ENCODE assay signal across 17 cellular contexts in genomic region chr16:15053904-15054303, GRCh38. TPM values are rescaled to one million over a fixed set of nuclear protein-coding genes. Genes with fewer than 3 reads are reported as not detected.
A peak's percentile ranks its signal among the peaks of the same experiment; 100 is the strongest.
DNase-seq lines count a peak whose midpoint lies in the region; ATAC-seq, FAIRE-seq and TF ChIP-seq lines count a peak whose summit lies in the region.
"Had no signal": no experiment of that assay in that cellular context is flagged by ENCODE, and none has a peak within 500 bp of the region (broad histone marks: within the 10 kb centered on the region; RNA-seq: fewer than 3 reads in every experiment).

No MANE protein-coding gene starts in this region.

- no peaks in the 10 kb centered on the region for H3K9me3 ChIP-seq in CD8-positive, alpha-beta memory T cell (ENCODE audit: low read length)
- H3K9me3 ChIP-seq in GM12878 (replicated peaks; ENCODE audit: control insufficient read depth, insufficient read depth, low read length) (no peaks in the 10 kb centered on the region), mucosa of descending colon (no peaks in the 10 kb centered on the region)
- H3K9me3 ChIP-seq: sigmoid colon had no signal

- intact Hi-C loops in GM12878 (cut with micrococcal nuclease; ENCODE audit: unreplicated experiment) (no loop called here), mucosa of descending colon (cut with DNase I, micrococcal nuclease) (no loop called here)

- TF ChIP-seq EP300 in GM12878 (IDR thresholded peaks at IDR 0.05; ENCODE audit: borderline replicate concordance in 1 of 2, control insufficient read depth in 1 of 2, low read depth in 2 of 2, low read length in 2 of 2), result no peak

- SMC1A ChIA-PET in GM12878 (lab: Charles Lee; ENCODE audit: uncharacterized antibody, unreplicated experiment), result no interaction called here

- H3K27me3 Mint-ChIP-seq in T-helper 2 cell treated with Interferon-gamma antibody and Interleukin-4, amounts not matched to agents 5 μg/mL and 100 μg/mL, for 36 hours (ENCODE audit: low read depth), result no peaks in the 10 kb centered on the region
- H3K27me3 Mint-ChIP-seq in CD8-positive, alpha-beta memory T cell, result no peaks in the 10 kb centered on the region
- peaks cover 3% of the 10 kb centered on the region for H3K27me3 Mint-ChIP-seq in nephron progenitor cell (ENCODE audit: low read depth, poor library complexity)
- H3K27me3 Mint-ChIP-seq: stimulated activated naive CD8-positive, alpha-beta T cell treated with anti-CD3 and anti-CD28 coated beads, Interleukin-15, amount 100 ng/mL, for 72 hours had no signal

- no peak for FAIRE-seq in GM12878 (lab: Jason Lieb, UNC)

- H3K36me3 ChIP-seq in CD8-positive, alpha-beta memory T cell (ENCODE audit: insufficient read depth, low read length), result no peaks in the 10 kb centered on the region
- H3K36me3 ChIP-seq in GM12878 (ENCODE audit: control insufficient read depth in 2 of 2, insufficient read depth in 2 of 2, low read length in 1 of 2) (peaks cover 0 to under 1% of the 10 kb centered on the region in 2 experiments; a peak in 2 of 4 replicates), mucosa of descending colon (ENCODE audit: low read depth) (no peaks in the 10 kb centered on the region)

- H3K4me1 Mint-ChIP-seq in T-helper 2 cell treated with Interferon-gamma antibody and Interleukin-4, amounts not matched to agents 5 μg/mL and 100 μg/mL, for 36 hours (ENCODE audit: low read depth), result peaks cover 14% of the 10 kb centered on the region
- H3K4me1 Mint-ChIP-seq in CD8-positive, alpha-beta memory T cell, result peaks cover 15 to 41% (median 28%) of the 10 kb centered on the region in 3 donors
- peaks cover 19% of the 10 kb centered on the region for H3K4me1 Mint-ChIP-seq in nephron progenitor cell

- no peaks in the 10 kb centered on the region for H3K27me3 ChIP-seq in CD8-positive, alpha-beta memory T cell (ENCODE audit: insufficient read depth, low read length, poor library complexity, severe bottlenecking)
- no peaks in the 10 kb centered on the region for H3K27me3 ChIP-seq in GM12878 (replicated peaks in 1 of 2; ENCODE audit: control insufficient read depth in 2 of 2, insufficient read depth in 2 of 2, low read length in 1 of 2)
- H3K27me3 ChIP-seq: sigmoid colon had no signal

- BruUV-seq in GM12878 (replicated peaks; lab: Mats Ljungman, UMichigan), result no TSS peak

- no peak overlapping the region for H3K4me3 ChIP-seq in CD8-positive, alpha-beta memory T cell (ENCODE audit: low read length)
- H3K4me3 ChIP-seq in GM12878 (0 out of 2 replicates have a peak overlapping the region, but pooled peaks have one; percentile 98), mucosa of descending colon (no peak overlapping the region)
- H3K4me3 ChIP-seq: K562, PC-9 had no signal

- H3K4me3 Mint-ChIP-seq in T-helper 2 cell treated with Interferon-gamma antibody and Interleukin-4, amounts not matched to agents 5 μg/mL and 100 μg/mL, for 36 hours, result peak overlapping the region; percentile 91
- peak overlapping the region; percentile 1 to 95 (median 90) for H3K4me3 Mint-ChIP-seq in CD8-positive, alpha-beta memory T cell
- H3K4me3 Mint-ChIP-seq in nephron progenitor cell, result peak overlapping the region; percentile 86

- WGBS in GM12878 (ENCODE audit: insufficient coverage, insufficient replicate concordance, low lambda C conversion rate, missing lambda C conversion rate), result 92% methylated on average over 10 of the region's 10 CpGs

- in situ Hi-C loops in GM12878 (cut with MboI), result no loop called here

- no peak overlapping the region for H2AFZ ChIP-seq in GM12878 (ENCODE audit: control insufficient read depth, low read depth, low read length)
- H2AFZ ChIP-seq: PC-9 had no signal

- H3K27ac ChIP-seq in CD8-positive, alpha-beta memory T cell (ENCODE audit: low read depth, low read length), result no peak overlapping the region
- no peak overlapping the region for H3K27ac ChIP-seq in GM12878 (ENCODE audit: control insufficient read depth, insufficient read depth)
- H3K27ac ChIP-seq: PC-9 had no signal

- H3K9ac ChIP-seq in GM12878 (ENCODE audit: control insufficient read depth, insufficient read depth, low read length), result no peak overlapping the region

- no peak for TF ChIP-seq POLR2A in GM12878 (IDR thresholded peaks at IDR 0.05; ENCODE audit: low read depth, low read length)

- TF ChIP-seq CTCF in GM12878 (IDR thresholded peaks at IDR 0.05 in 2 of 3, conservative IDR thresholded peaks at IDR 0.05 in 1 of 3; ENCODE audit: control insufficient read depth in 2 of 3, extremely low read depth in 1 of 3, insufficient read depth in 1 of 3, low read depth in 3 of 3, low read length in 3 of 3) (no peak), nephron progenitor cell (IDR thresholded peaks at IDR 0.05) (no peak), mucosa of descending colon (IDR thresholded peaks at IDR 0.05) (no peak)

- no peak for TF ChIP-seq RAD21 in GM12878 (IDR thresholded peaks at IDR 0.05; ENCODE audit: insufficient read depth, low read depth, low read length)

- peaks cover 8% of the 10 kb centered on the region for H3K4me1 ChIP-seq in CD8-positive, alpha-beta memory T cell (ENCODE audit: insufficient read depth, low read length)
- no peaks in the 10 kb centered on the region; the same call in 1 of the 2 replicates for H3K4me1 ChIP-seq in GM12878 (ENCODE audit: control insufficient read depth, insufficient read depth, low read length)
- peaks cover 22% of the 10 kb centered on the region for H3K4me1 ChIP-seq in mucosa of descending colon (ENCODE audit: low read depth)

- peaks cover 6% of the 10 kb centered on the region for H3K36me3 Mint-ChIP-seq in T-helper 2 cell treated with Interferon-gamma antibody and Interleukin-4, amounts not matched to agents 5 μg/mL and 100 μg/mL, for 36 hours (ENCODE audit: low read depth)
- H3K36me3 Mint-ChIP-seq in CD8-positive, alpha-beta memory T cell, result peaks cover 0 to 5% (median 0%) of the 10 kb centered on the region in 3 donors
- H3K36me3 Mint-ChIP-seq in nephron progenitor cell (ENCODE audit: low read depth), result peaks cover 8% of the 10 kb centered on the region

- no peaks in the 10 kb centered on the region for H4K20me1 ChIP-seq in GM12878 (ENCODE audit: control insufficient read depth, insufficient read depth)

- CTCF ChIA-PET in CD8-positive, alpha-beta memory T cell (lab: Charles Lee), result no interaction called here
- CTCF ChIA-PET in GM12878 (lab: Yijun Ruan, JAX), result no interaction called here

- peak overlapping the region; percentile 16 for H3K27ac Mint-ChIP-seq in T-helper 2 cell treated with Interferon-gamma antibody and Interleukin-4, amounts not matched to agents 5 μg/mL and 100 μg/mL, for 36 hours
- peak overlapping the region in 3 of 8 donors; percentile 82 to 88 (median 84) for H3K27ac Mint-ChIP-seq in CD8-positive, alpha-beta memory T cell
- no peak overlapping the region for H3K27ac Mint-ChIP-seq in nephron progenitor cell

- RAD21 ChIA-PET in GM12878 (lab: Charles Lee; ENCODE audit: unreplicated experiment), result no interaction called here

- no peaks in the 10 kb centered on the region for H3K9me3 Mint-ChIP-seq in T-helper 2 cell treated with Interferon-gamma antibody and Interleukin-4, amounts not matched to agents 5 μg/mL and 100 μg/mL, for 36 hours
- no peaks in the 10 kb centered on the region for H3K9me3 Mint-ChIP-seq in CD8-positive, alpha-beta memory T cell
- no peaks in the 10 kb centered on the region for H3K9me3 Mint-ChIP-seq in nephron progenitor cell
- H3K9me3 Mint-ChIP-seq: stimulated activated naive CD8-positive, alpha-beta T cell treated with anti-CD3 and anti-CD28 coated beads, Interleukin-15, amount 100 ng/mL, for 72 hours had no signal

- ATAC-seq in GM12878, result no peak
- no peak for ATAC-seq in mucosa of descending colon
- ATAC-seq: K562; stimulated activated naive CD8-positive, alpha-beta T cell treated with anti-CD3 and anti-CD28 coated beads, Interleukin-15, amount 100 ng/mL, for 72 hours had no signal

- peaks cover 12% of the 10 kb centered on the region for H3K79me2 ChIP-seq in GM12878 (ENCODE audit: control insufficient read depth, insufficient read depth, low read length)

- POLR2A ChIA-PET in CD8-positive, alpha-beta memory T cell (lab: Charles Lee), result no interaction called here
- POLR2A ChIA-PET in GM12878 (lab: Charles Lee), result no interaction called here

- 0 out of 2 replicates have a peak overlapping the region, but pooled peaks have one; percentile 1 for H3K4me2 ChIP-seq in GM12878 (ENCODE audit: control insufficient read depth, insufficient read depth)

- DNase-seq in T-helper 2 cell treated with Interferon-gamma antibody and Interleukin-4, amounts not matched to agents 5 μg/mL and 100 μg/mL, for 36 hours (ENCODE audit: low spot score), result no peak
- DNase-seq in T-helper 2 cell, result no peak
- DNase-seq in CD8-positive, alpha-beta memory T cell, result no peak
- no peak for DNase-seq in GM12878 (ENCODE audit: low read depth, low spot score)
- DNase-seq in nephron progenitor cell, result no peak
- DNase-seq in mucosa of descending colon, result no peak
- no peak for DNase-seq in stimulated activated CD4-positive, alpha-beta T cell treated with anti-CD3 and anti-CD28 coated beads, Interleukin-4, amount 100 ng/mL, for 1 hour
- DNase-seq in NCI-H1048 (lab: John Stamatoyannopoulos, UW), result no peak
- DNase-seq: activated CD4-positive, alpha-beta T cell treated with anti-CD3 and anti-CD28 coated beads, Interleukin-2, amount 50 U/mL, for 1 hour; activated naive CD4-positive, alpha-beta T cell; central memory CD4-positive, alpha-beta T cell; NCI-H524; PC-9; sigmoid colon; stimulated activated naive CD8-positive, alpha-beta T cell treated with anti-CD3 and anti-CD28 coated beads, Interleukin-15, amount 100 ng/mL, for 72 hours; SW 1271 had no signal

RNA-seq across cellular contexts. Expression of gene NTAN1, which starts 2.0 kb away (rescaled TPM):
- 10 to 100 TPM; 34.5 to 40.1 TPM for total RNA-seq in CD8-positive, alpha-beta memory T cell
- polyA plus RNA-seq in CD8-positive, alpha-beta memory T cell, result 59.5 TPM
- 15.5 and 19.0 TPM in 2 replicates for total RNA-seq in GM12878 (2013; cell fraction: nucleolus; rRNA removed)
- total RNA-seq in GM12878 (2014; rRNA removed) (29.8 and 35.4 TPM in 2 replicates), GM12878 (2014; rRNA removed; fragmentation: Illumina TruSeq; extraction: Trizol) (39.2 and 42.5 TPM in 2 replicates), GM12878 (2021) (28.6 and 30.3 TPM in 2 replicates), mucosa of descending colon (10 to 100 TPM; 28.0 to 45.3 (median 39.8) TPM)
- polyA plus RNA-seq in GM12878 (2011; ENCODE audit: low read depth), result 37.7 TPM
- polyA plus RNA-seq in GM12878 (2011; rRNA removed) (86.8 and 115 TPM in 2 replicates), GM12878 (2014; fragmentation: Illumina TruSeq; extraction: Trizol) (51.5 and 69.9 TPM in 2 replicates), GM12878 (2014; fragmentation: Nextera tagmentation; extraction: Ambion mirVana) (10 to 100 TPM; 12.7 to 17.7 TPM), GM12878 (2014; rRNA removed) (43.7 and 50.0 TPM in 2 replicates), GM12878 (2016; fragmentation: Nextera tagmentation; extraction: Ambion mirVana) (10 to 100 TPM; 50.6 to 55.8 TPM)
- 56.8 and 58.3 TPM in 2 replicates for polyA plus RNA-seq in GM12878 (2011; cell fraction: cytosol; rRNA removed)
- 32.9 and 46.7 TPM in 2 replicates for polyA plus RNA-seq in GM12878 (2011; cell fraction: nucleus; rRNA removed)
- 32.4 and 43.3 TPM in 2 replicates for polyA plus RNA-seq in GM12878 (2012)
- polyA minus RNA-seq in GM12878 (2011; rRNA and poly(A)+ RNA removed), result 57.1 and 65.8 TPM in 2 replicates
- polyA minus RNA-seq in GM12878 (2011; cell fraction: cytosol; rRNA and poly(A)+ RNA removed), result 18.3 and 32.1 TPM in 2 replicates
- 10.5 and 22.0 TPM in 2 replicates for polyA minus RNA-seq in GM12878 (2011; cell fraction: nucleus; rRNA and poly(A)+ RNA removed)

RNA-seq across cellular contexts. Expression of gene RRN3, which starts 40.2 kb away (rescaled TPM):
- total RNA-seq in CD8-positive, alpha-beta memory T cell, result 10 to 100 TPM; 58.3 to 58.4 TPM
- polyA plus RNA-seq in CD8-positive, alpha-beta memory T cell, result 30.2 TPM
- 51.7 and 57.2 TPM in 2 replicates for total RNA-seq in GM12878 (2013; cell fraction: nucleolus; rRNA removed)
- total RNA-seq in GM12878 (2014; rRNA removed), result 31.9 and 39.0 TPM in 2 replicates
- total RNA-seq in GM12878 (2014; rRNA removed; fragmentation: Illumina TruSeq; extraction: Trizol), result 36.8 and 37.1 TPM in 2 replicates
- 27.5 and 29.4 TPM in 2 replicates for total RNA-seq in GM12878 (2021)
- 20.0 TPM for polyA plus RNA-seq in GM12878 (2011; ENCODE audit: low read depth)
- 55.5 and 78.5 TPM in 2 replicates for polyA plus RNA-seq in GM12878 (2011; rRNA removed)
- 24.6 and 27.4 TPM in 2 replicates for polyA plus RNA-seq in GM12878 (2011; cell fraction: cytosol; rRNA removed)
- 22.2 and 27.3 TPM in 2 replicates for polyA plus RNA-seq in GM12878 (2011; cell fraction: nucleus; rRNA removed)
- 19.2 and 21.0 TPM in 2 replicates for polyA plus RNA-seq in GM12878 (2012)
- 34.5 and 39.9 TPM in 2 replicates for polyA plus RNA-seq in GM12878 (2014; fragmentation: Illumina TruSeq; extraction: Trizol)
- 10 to 100 TPM; 21.9 to 24.3 TPM for polyA plus RNA-seq in GM12878 (2014; fragmentation: Nextera tagmentation; extraction: Ambion mirVana)
- polyA plus RNA-seq in GM12878 (2014; rRNA removed), result 28.0 and 30.9 TPM in 2 replicates
- polyA plus RNA-seq in GM12878 (2016; fragmentation: Nextera tagmentation; extraction: Ambion mirVana), result 10 to 100 TPM; 39.2 to 41.3 TPM
- 45.0 and 63.0 TPM in 2 replicates for polyA minus RNA-seq in GM12878 (2011; rRNA and poly(A)+ RNA removed)
- polyA minus RNA-seq in GM12878 (2011; cell fraction: cytosol; rRNA and poly(A)+ RNA removed), result 13.9 and 20.7 TPM in 2 replicates
- polyA minus RNA-seq in GM12878 (2011; cell fraction: nucleus; rRNA and poly(A)+ RNA removed), result 8.1 and 10.9 TPM in 2 replicates
- total RNA-seq in mucosa of descending colon, result 10 to 100 TPM; 20.2 to 32.0 (median 27.7) TPM
